Comparison of ENCODE assay signal across 10 cellular contexts in the genomic region with DNA sequence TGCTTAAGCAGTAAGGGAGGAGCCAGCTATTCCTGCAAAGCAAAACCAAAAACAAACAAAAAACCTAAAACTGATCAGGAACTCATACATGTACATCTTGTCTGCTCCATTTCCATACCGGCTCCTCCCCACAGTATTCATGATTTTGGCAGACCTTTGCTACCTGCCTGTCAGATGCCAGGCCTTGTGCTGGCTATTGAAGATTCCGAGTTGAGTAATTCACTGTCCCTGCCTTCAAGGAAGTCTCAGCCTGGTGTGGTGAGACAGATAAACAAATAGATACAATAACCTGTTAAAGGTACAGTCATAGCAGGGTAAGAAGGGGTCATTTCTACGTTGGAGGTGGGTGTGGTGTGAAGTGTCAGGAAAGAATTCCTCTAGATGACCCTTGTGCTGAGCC. TPM values are rescaled to one million over a fixed set of nuclear protein-coding genes. Genes with fewer than 3 reads are reported as not detected.
A peak's percentile ranks its signal among the peaks of the same experiment; 100 is the strongest.
DNase-seq lines count a peak whose midpoint lies in the region; ATAC-seq lines count a peak whose summit lies in the region.
"Had no signal": no experiment of that assay in that cellular context is flagged by ENCODE, and none has a peak within 500 bp of the region (broad histone marks: within the 10 kb centered on the region; RNA-seq: fewer than 3 reads in every experiment).

No MANE protein-coding gene starts in this region.

- peaks cover 47 to 95% (median 84%) of the 10 kb centered on the region in 4 donors for H3K4me1 Mint-ChIP-seq in CD4-positive, CD25-positive, alpha-beta regulatory T cell
- peaks cover 71 to 90% of the 10 kb centered on the region in 2 donors for H3K4me1 Mint-ChIP-seq in effector memory CD8-positive, alpha-beta T cell (ENCODE audit: low read depth in 2 of 2)
- H3K4me1 Mint-ChIP-seq in naive thymus-derived CD8-positive, alpha-beta T cell: peaks cover 47 to 84% (median 78%) of the 10 kb centered on the region in 4 donors

- no peaks in the 10 kb centered on the region for H3K36me3 ChIP-seq in CD4-positive, CD25-positive, alpha-beta regulatory T cell (ENCODE audit: control insufficient read depth, insufficient read depth, low read length)

- peak overlapping the region in 3 of 4 donors; percentile 12 to 29 (median 27) for H3K4me3 Mint-ChIP-seq in CD4-positive, CD25-positive, alpha-beta regulatory T cell
- no peak overlapping the region for H3K4me3 Mint-ChIP-seq in effector memory CD8-positive, alpha-beta T cell
- H3K4me3 Mint-ChIP-seq in naive thymus-derived CD8-positive, alpha-beta T cell: no peak overlapping the region

- H3K27ac ChIP-seq in CD4-positive, CD25-positive, alpha-beta regulatory T cell (ENCODE audit: insufficient read depth, low read length, poor library complexity, severe bottlenecking): no peak overlapping the region

- peaks cover 17% of the 10 kb centered on the region for H3K36me3 Mint-ChIP-seq in CD4-positive, CD25-positive, alpha-beta regulatory T cell
- peaks cover 33% of the 10 kb centered on the region for H3K36me3 Mint-ChIP-seq in effector memory CD8-positive, alpha-beta T cell (ENCODE audit: insufficient read depth)
- H3K36me3 Mint-ChIP-seq in naive thymus-derived CD8-positive, alpha-beta T cell: peaks cover 0 to 23% (median 5%) of the 10 kb centered on the region in 3 donors

- H3K9me3 ChIP-seq in CD4-positive, CD25-positive, alpha-beta regulatory T cell (ENCODE audit: control insufficient read depth in 2 of 2, low read length in 2 of 2): no peaks in the 10 kb centered on the region

- no peaks in the 10 kb centered on the region for H3K27me3 ChIP-seq in CD4-positive, CD25-positive, alpha-beta regulatory T cell (ENCODE audit: control insufficient read depth, insufficient read depth, low read length)

- no peaks in the 10 kb centered on the region for H3K27me3 Mint-ChIP-seq in CD4-positive, CD25-positive, alpha-beta regulatory T cell
- no peaks in the 10 kb centered on the region for H3K27me3 Mint-ChIP-seq in effector memory CD8-positive, alpha-beta T cell
- no peaks in the 10 kb centered on the region for H3K27me3 Mint-ChIP-seq in naive thymus-derived CD8-positive, alpha-beta T cell

- POLR2A ChIA-PET in naive thymus-derived CD8-positive, alpha-beta T cell (lab: Charles Lee): no interaction called here

- no peak for ATAC-seq in CD4-positive, CD25-positive, alpha-beta regulatory T cell (ENCODE audit: low read depth in 2 of 2)
- no peak for ATAC-seq in effector memory CD8-positive, alpha-beta T cell (replicated peaks)
- ATAC-seq in naive thymus-derived CD8-positive, alpha-beta T cell: no peak
- no peak for ATAC-seq in HG03045 (IDR thresholded peaks at IDR 0.05; ENCODE audit: unreplicated experiment)

- no peak overlapping the region for H3K4me3 ChIP-seq in CD4-positive, CD25-positive, alpha-beta regulatory T cell (ENCODE audit: low read depth, low read length)

- in situ Hi-C loops in ACHN (cut with HindIII; ENCODE audit: low pct_ligation_motif_present, low pct_unique_long_range_greater_than_20kb, low sequenced_read_pairs): no loop called here

- no peak for DNase-seq in CD4-positive, CD25-positive, alpha-beta regulatory T cell
- DNase-seq in NCI-H526 treated with DMSO at 0.1 percent for 48 hours (lab: John Stamatoyannopoulos, UW) (peak; percentile 4), globus pallidus (ENCODE audit: low spot score) (no peak), ACHN (no peak), NCI-H2171 treated with DMSO at 0.1 percent for 48 hours (lab: John Stamatoyannopoulos, UW) (no peak)
- no peak for DNase-seq in effector memory CD8-positive, alpha-beta T cell
- DNase-seq in naive thymus-derived CD8-positive, alpha-beta T cell: no peak
- DNase-seq: anterior cingulate cortex, NCI-H2081 had no signal

- peak overlapping the region; percentile 12 to 67 (median 17) for H3K27ac Mint-ChIP-seq in CD4-positive, CD25-positive, alpha-beta regulatory T cell
- H3K27ac Mint-ChIP-seq in effector memory CD8-positive, alpha-beta T cell: peak overlapping the region; percentile 9 to 80
- peak overlapping the region in 7 of 10 donors; percentile 2 to 81 (median 29) for H3K27ac Mint-ChIP-seq in naive thymus-derived CD8-positive, alpha-beta T cell

- H3K4me1 ChIP-seq in CD4-positive, CD25-positive, alpha-beta regulatory T cell (ENCODE audit: control insufficient read depth, insufficient read depth, low read length, poor library complexity, severe bottlenecking): peaks cover 61% of the 10 kb centered on the region

- no peaks in the 10 kb centered on the region for H3K9me3 Mint-ChIP-seq in CD4-positive, CD25-positive, alpha-beta regulatory T cell
- H3K9me3 Mint-ChIP-seq in effector memory CD8-positive, alpha-beta T cell: no peaks in the 10 kb centered on the region
- no peaks in the 10 kb centered on the region for H3K9me3 Mint-ChIP-seq in naive thymus-derived CD8-positive, alpha-beta T cell

RNA-seq across cellular contexts. Expression of gene SUSD6, which starts 42.7 kb away (rescaled TPM):
- total RNA-seq in CD4-positive, CD25-positive, alpha-beta regulatory T cell: 101 TPM
- polyA plus RNA-seq in CD4-positive, CD25-positive, alpha-beta regulatory T cell: 10 to 100 TPM in 1 of 4 donors, 1 to 10 TPM in 3; 7.7 to 15.2 (median 9.0) TPM
- total RNA-seq in naive thymus-derived CD8-positive, alpha-beta T cell: 10 to 100 TPM; 34.7 to 38.8 TPM
- 1 to 10 TPM; 4.5 to 6.8 (median 5.6) TPM for polyA plus RNA-seq in naive thymus-derived CD8-positive, alpha-beta T cell

Comparison
In these comparisons a context has a peak if more than half of its experiments do, and no peak if none do; other contexts are left out.
1. H3K4me3 Mint-ChIP-seq: peak in CD4-positive, CD25-positive, alpha-beta regulatory T cell (3 of 4); none in effector memory CD8-positive, alpha-beta T cell (0 of 2) and naive thymus-derived CD8-positive, alpha-beta T cell (0 of 10).
2. Peak in every context shown above with its lines, with median percentiles within 50 percentile points of each other: H3K27ac Mint-ChIP-seq.